ENCODE assay signal across 2 cellular contexts in the genomic region with DNA sequence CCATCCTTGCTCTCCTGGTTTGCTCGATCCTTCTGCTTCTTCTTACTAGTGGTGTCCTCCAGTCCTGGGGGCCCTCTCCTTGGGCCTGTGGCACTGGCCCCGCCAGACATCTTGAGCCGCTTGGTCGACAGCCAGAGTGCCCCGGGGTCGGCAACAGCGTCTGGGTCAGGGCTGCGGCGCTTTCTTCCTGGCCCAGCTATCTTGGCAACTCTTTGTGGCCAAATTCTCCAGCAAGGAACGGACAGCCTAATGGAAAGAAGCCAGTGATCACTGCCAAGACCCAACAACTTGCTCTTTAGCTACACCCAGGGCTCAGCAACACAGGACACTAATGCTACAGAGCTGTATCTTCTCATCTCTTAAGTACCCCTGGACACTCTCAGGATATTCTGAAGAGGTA.
TF ChIP-seq lines count a peak whose summit lies in the region.

No MANE protein-coding gene starts in this region.

TF ChIP-seq in SK-N-SH, 30 proteins besides CTCF, POLR2A, EP300 and RAD21 (continued from another document):
- TF ChIP-seq, protein P1, sequence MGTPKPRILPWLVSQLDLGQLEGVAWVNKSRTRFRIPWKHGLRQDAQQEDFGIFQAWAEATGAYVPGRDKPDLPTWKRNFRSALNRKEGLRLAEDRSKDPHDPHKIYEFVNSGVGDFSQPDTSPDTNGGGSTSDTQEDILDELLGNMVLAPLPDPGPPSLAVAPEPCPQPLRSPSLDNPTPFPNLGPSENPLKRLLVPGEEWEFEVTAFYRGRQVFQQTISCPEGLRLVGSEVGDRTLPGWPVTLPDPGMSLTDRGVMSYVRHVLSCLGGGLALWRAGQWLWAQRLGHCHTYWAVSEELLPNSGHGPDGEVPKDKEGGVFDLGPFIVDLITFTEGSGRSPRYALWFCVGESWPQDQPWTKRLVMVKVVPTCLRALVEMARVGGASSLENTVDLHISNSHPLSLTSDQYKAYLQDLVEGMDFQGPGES (IDR thresholded peaks at IDR 0.05; ENCODE audit: low read depth, low read length): no peak
- no peak for TF ChIP-seq TAF1 (IDR thresholded peaks at IDR 0.05; ENCODE audit: borderline replicate concordance, low read depth, low read length)
- no peak for TF ChIP-seq JUND (IDR thresholded peaks at IDR 0.05)
- TF ChIP-seq FOXJ3 (CRISPR knock-in tag; IDR thresholded peaks at IDR 0.05): no peak
- no peak for TF ChIP-seq ELF1 (IDR thresholded peaks at IDR 0.05)
- TF ChIP-seq MXI1 (IDR thresholded peaks at IDR 0.05; ENCODE audit: low read depth, low read length): no peak
- TF ChIP-seq, protein P2, sequence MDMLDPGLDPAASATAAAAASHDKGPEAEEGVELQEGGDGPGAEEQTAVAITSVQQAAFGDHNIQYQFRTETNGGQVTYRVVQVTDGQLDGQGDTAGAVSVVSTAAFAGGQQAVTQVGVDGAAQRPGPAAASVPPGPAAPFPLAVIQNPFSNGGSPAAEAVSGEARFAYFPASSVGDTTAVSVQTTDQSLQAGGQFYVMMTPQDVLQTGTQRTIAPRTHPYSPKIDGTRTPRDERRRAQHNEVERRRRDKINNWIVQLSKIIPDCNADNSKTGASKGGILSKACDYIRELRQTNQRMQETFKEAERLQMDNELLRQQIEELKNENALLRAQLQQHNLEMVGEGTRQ (IDR thresholded peaks at IDR 0.05; ENCODE audit: borderline replicate concordance, low read depth, low read length): no peak
- TF ChIP-seq NFIC (IDR thresholded peaks at IDR 0.05; ENCODE audit: borderline replicate concordance): no peak
- TF ChIP-seq FOXM1 (IDR thresholded peaks at IDR 0.05; ENCODE audit: low read depth): no peak
- no peak for TF ChIP-seq CHD2 (IDR thresholded peaks at IDR 0.05; ENCODE audit: low read length, partially characterized antibody)
- no peak for TF ChIP-seq SMC3 (IDR thresholded peaks at IDR 0.05; ENCODE audit: low read depth, low read length)
- TF ChIP-seq NRF1 (IDR thresholded peaks at IDR 0.05; ENCODE audit: low read depth, low read length): no peak
- TF ChIP-seq SIN3A (IDR thresholded peaks at IDR 0.05; ENCODE audit: borderline replicate concordance, low read depth, low read length): no peak
- TF ChIP-seq RCOR1 (IDR thresholded peaks at IDR 0.05; ENCODE audit: low read length): no peak

TF ChIP-seq in SK-N-SH treated with all-trans-retinoic acid at 6 μM for 48 hours, 23 proteins besides CTCF, POLR2A, EP300 and RAD21:
- TF ChIP-seq, protein P3, sequence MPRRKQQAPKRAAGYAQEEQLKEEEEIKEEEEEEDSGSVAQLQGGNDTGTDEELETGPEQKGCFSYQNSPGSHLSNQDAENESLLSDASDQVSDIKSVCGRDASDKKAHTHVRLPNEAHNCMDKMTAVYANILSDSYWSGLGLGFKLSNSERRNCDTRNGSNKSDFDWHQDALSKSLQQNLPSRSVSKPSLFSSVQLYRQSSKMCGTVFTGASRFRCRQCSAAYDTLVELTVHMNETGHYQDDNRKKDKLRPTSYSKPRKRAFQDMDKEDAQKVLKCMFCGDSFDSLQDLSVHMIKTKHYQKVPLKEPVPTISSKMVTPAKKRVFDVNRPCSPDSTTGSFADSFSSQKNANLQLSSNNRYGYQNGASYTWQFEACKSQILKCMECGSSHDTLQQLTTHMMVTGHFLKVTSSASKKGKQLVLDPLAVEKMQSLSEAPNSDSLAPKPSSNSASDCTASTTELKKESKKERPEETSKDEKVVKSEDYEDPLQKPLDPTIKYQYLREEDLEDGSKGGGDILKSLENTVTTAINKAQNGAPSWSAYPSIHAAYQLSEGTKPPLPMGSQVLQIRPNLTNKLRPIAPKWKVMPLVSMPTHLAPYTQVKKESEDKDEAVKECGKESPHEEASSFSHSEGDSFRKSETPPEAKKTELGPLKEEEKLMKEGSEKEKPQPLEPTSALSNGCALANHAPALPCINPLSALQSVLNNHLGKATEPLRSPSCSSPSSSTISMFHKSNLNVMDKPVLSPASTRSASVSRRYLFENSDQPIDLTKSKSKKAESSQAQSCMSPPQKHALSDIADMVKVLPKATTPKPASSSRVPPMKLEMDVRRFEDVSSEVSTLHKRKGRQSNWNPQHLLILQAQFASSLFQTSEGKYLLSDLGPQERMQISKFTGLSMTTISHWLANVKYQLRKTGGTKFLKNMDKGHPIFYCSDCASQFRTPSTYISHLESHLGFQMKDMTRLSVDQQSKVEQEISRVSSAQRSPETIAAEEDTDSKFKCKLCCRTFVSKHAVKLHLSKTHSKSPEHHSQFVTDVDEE (CRISPR knock-in tag; IDR thresholded peaks at IDR 0.05): no peak
- no peak for TF ChIP-seq OSR1 (CRISPR knock-in tag; IDR thresholded peaks at IDR 0.05)
- no peak for TF ChIP-seq TCF4 (CRISPR knock-in tag; IDR thresholded peaks at IDR 0.05; ENCODE audit: borderline replicate concordance)
- no peak for TF ChIP-seq ZNF70 (CRISPR knock-in tag; IDR thresholded peaks at IDR 0.05)
- no peak for TF ChIP-seq ZFP3 (CRISPR knock-in tag; IDR thresholded peaks at IDR 0.05)
- TF ChIP-seq, protein P4, sequence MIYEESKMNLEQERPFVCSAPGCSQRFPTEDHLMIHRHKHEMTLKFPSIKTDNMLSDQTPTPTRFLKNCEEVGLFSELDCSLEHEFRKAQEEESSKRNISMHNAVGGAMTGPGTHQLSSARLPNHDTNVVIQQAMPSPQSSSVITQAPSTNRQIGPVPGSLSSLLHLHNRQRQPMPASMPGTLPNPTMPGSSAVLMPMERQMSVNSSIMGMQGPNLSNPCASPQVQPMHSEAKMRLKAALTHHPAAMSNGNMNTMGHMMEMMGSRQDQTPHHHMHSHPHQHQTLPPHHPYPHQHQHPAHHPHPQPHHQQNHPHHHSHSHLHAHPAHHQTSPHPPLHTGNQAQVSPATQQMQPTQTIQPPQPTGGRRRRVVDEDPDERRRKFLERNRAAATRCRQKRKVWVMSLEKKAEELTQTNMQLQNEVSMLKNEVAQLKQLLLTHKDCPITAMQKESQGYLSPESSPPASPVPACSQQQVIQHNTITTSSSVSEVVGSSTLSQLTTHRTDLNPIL (CRISPR knock-in tag; IDR thresholded peaks at IDR 0.05; ENCODE audit: low read depth): no peak
- TF ChIP-seq, protein P5, sequence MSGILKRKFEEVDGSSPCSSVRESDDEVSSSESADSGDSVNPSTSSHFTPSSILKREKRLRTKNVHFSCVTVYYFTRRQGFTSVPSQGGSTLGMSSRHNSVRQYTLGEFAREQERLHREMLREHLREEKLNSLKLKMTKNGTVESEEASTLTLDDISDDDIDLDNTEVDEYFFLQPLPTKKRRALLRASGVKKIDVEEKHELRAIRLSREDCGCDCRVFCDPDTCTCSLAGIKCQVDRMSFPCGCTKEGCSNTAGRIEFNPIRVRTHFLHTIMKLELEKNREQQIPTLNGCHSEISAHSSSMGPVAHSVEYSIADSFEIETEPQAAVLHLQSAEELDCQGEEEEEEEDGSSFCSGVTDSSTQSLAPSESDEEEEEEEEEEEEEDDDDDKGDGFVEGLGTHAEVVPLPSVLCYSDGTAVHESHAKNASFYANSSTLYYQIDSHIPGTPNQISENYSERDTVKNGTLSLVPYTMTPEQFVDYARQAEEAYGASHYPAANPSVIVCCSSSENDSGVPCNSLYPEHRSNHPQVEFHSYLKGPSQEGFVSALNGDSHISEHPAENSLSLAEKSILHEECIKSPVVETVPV (CRISPR knock-in tag; IDR thresholded peaks at IDR 0.05): no peak
- TF ChIP-seq, protein P6, sequence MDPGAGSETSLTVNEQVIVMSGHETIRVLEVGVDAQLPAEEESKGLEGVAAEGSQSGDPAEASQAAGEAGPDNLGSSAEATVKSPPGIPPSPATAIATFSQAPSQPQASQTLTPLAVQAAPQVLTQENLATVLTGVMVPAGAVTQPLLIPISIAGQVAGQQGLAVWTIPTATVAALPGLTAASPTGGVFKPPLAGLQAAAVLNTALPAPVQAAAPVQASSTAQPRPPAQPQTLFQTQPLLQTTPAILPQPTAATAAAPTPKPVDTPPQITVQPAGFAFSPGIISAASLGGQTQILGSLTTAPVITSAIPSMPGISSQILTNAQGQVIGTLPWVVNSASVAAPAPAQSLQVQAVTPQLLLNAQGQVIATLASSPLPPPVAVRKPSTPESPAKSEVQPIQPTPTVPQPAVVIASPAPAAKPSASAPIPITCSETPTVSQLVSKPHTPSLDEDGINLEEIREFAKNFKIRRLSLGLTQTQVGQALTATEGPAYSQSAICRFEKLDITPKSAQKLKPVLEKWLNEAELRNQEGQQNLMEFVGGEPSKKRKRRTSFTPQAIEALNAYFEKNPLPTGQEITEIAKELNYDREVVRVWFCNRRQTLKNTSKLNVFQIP (CRISPR knock-in tag; IDR thresholded peaks at IDR 0.05; ENCODE audit: borderline replicate concordance, low read depth): no peak
- no peak for TF ChIP-seq BACH2 (CRISPR knock-in tag; IDR thresholded peaks at IDR 0.05; ENCODE audit: borderline replicate concordance)
- TF ChIP-seq ESRRG (CRISPR knock-in tag; IDR thresholded peaks at IDR 0.05): no peak
- no peak for TF ChIP-seq TOX (CRISPR knock-in tag; IDR thresholded peaks at IDR 0.05; ENCODE audit: borderline replicate concordance)
- no peak for TF ChIP-seq ISL1 (CRISPR knock-in tag; IDR thresholded peaks at IDR 0.05)
- TF ChIP-seq SNAI2 (CRISPR knock-in tag; IDR thresholded peaks at IDR 0.05): no peak
- TF ChIP-seq ZFP30 (CRISPR knock-in tag; IDR thresholded peaks at IDR 0.05): no peak
- TF ChIP-seq, protein P7, sequence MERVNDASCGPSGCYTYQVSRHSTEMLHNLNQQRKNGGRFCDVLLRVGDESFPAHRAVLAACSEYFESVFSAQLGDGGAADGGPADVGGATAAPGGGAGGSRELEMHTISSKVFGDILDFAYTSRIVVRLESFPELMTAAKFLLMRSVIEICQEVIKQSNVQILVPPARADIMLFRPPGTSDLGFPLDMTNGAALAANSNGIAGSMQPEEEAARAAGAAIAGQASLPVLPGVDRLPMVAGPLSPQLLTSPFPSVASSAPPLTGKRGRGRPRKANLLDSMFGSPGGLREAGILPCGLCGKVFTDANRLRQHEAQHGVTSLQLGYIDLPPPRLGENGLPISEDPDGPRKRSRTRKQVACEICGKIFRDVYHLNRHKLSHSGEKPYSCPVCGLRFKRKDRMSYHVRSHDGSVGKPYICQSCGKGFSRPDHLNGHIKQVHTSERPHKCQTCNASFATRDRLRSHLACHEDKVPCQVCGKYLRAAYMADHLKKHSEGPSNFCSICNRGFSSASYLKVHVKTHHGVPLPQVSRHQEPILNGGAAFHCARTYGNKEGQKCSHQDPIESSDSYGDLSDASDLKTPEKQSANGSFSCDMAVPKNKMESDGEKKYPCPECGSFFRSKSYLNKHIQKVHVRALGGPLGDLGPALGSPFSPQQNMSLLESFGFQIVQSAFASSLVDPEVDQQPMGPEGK (CRISPR knock-in tag; IDR thresholded peaks at IDR 0.05; ENCODE audit: borderline replicate concordance): no peak
- TF ChIP-seq ZNF565 (CRISPR knock-in tag; conservative IDR thresholded peaks at IDR 0.05; ENCODE audit: low read depth): no peak
- TF ChIP-seq ZC3H10 (CRISPR knock-in tag; IDR thresholded peaks at IDR 0.05): no peak
- TF ChIP-seq CSDC2 (CRISPR knock-in tag; IDR thresholded peaks at IDR 0.05): no peak
- no peak for TF ChIP-seq PPARA (CRISPR knock-in tag; IDR thresholded peaks at IDR 0.05; ENCODE audit: borderline replicate concordance)
